Comparison of ENCODE assay signal across 27 cellular contexts in the genomic region with DNA sequence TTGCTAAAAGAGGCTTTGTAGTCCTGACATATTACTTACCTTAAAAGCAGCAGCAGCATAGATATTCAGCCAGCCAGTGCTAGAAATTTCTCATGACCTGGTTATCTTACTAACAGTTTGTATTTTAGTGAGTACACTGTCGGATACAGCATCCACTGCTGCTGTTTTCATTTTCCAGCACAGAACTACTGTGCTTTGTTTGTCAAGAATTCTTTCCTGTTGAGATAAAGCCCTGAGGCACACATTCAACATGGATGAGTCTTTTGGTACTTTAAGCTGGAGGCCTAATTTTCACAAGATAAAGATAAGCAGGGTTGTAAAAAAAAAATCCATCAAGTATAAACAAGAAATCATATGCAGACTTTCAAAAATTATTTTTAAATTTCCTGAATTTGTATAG.
A peak's percentile ranks its signal among the peaks of the same experiment; 100 is the strongest.
DNase-seq lines count a peak whose midpoint lies in the region; ATAC-seq and TF ChIP-seq lines count a peak whose summit lies in the region.
"Had no signal": no experiment of that assay in that cellular context is flagged by ENCODE, and none has a peak within 500 bp of the region (broad histone marks: within the 10 kb centered on the region; RNA-seq: fewer than 3 reads in every experiment).

No MANE protein-coding gene starts in this region.

- H3K27me3 ChIP-seq in mammary epithelial cell (ENCODE audit: insufficient read depth, low read length) (no peaks in the 10 kb centered on the region), mesenchymal stem cell (ENCODE audit: control insufficient read depth in 1 of 2, insufficient read depth in 1 of 2, low read length in 2 of 2) (no peaks in the 10 kb centered on the region), MM.1S (replicated peaks; ENCODE audit: insufficient read depth, low read length) (no peaks in the 10 kb centered on the region)
- H3K27me3 ChIP-seq: thyroid gland had no signal

- no peak overlapping the region for H3K9ac ChIP-seq in mammary epithelial cell (ENCODE audit: insufficient read depth, low read length)
- no peak overlapping the region for H3K9ac ChIP-seq in mesenchymal stem cell (ENCODE audit: low read length)
- no peak overlapping the region for H3K9ac ChIP-seq in MM.1S (ENCODE audit: low read length)

- no peak overlapping the region for H2AK5ac ChIP-seq in mesenchymal stem cell (ENCODE audit: low read length, severe bottlenecking)

- no peak overlapping the region for H2BK12ac ChIP-seq in mesenchymal stem cell (ENCODE audit: low read length in 2 of 2)

- H3K4me2 ChIP-seq in mammary epithelial cell (ENCODE audit: insufficient read depth, low read depth, low read length) (no peak overlapping the region), mesenchymal stem cell (ENCODE audit: low read length, poor library complexity, severe bottlenecking) (no peak overlapping the region), MM.1S (ENCODE audit: low read depth, low read length) (no peak overlapping the region)

- dilution Hi-C loops in mammary epithelial cell (cut with HindIII; ENCODE audit: low sequenced_read_pairs) = no loop called here

- no peak for ATAC-seq in left lobe of liver
- ATAC-seq: activated CD8-positive, alpha-beta T cell treated with anti-CD3 and anti-CD28 coated beads, Interleukin-2, amount 10 ng/mL, durations not matched to agents 7 days and 5 days; lower lobe of right lung had no signal

- H4K91ac ChIP-seq in mesenchymal stem cell (ENCODE audit: low read length) = no peak overlapping the region

- no peaks in the 10 kb centered on the region for H3F3A ChIP-seq in MM.1S (ENCODE audit: insufficient read depth, low read length)

- H2AFZ ChIP-seq in mammary epithelial cell (ENCODE audit: low read depth, low read length) (no peak overlapping the region), mesenchymal stem cell (ENCODE audit: low read depth, low read length) (no peak overlapping the region), MM.1S (ENCODE audit: low read length) (no peak overlapping the region)

- DNase-seq in EH (ENCODE audit: low read depth) (peak; percentile 19), HuH-7 (ENCODE audit: low spot score) (peak; percentile 8), mammary epithelial cell (peak; percentile 3), mesenchymal stem cell (peak; percentile 59), left lobe of liver (ENCODE audit: low spot score) (no peak), NCI-H128 (lab: John Stamatoyannopoulos, UW; ENCODE audit: unreplicated experiment) (no peak), NCI-H446 (lab: John Stamatoyannopoulos, UW) (no peak), MM.1S (no peak)
- DNase-seq: activated CD4-positive, alpha-beta T cell treated with anti-CD3 and anti-CD28 coated beads for 1 hour; activated CD8-positive, alpha-beta T cell treated with anti-CD3 and anti-CD28 coated beads, Interleukin-2, amount 10 ng/mL, durations not matched to agents 7 days and 5 days; activated naive CD4-positive, alpha-beta T cell; activated T-cell treated with anti-CD3 and anti-CD28 coated beads, Interleukin-2, amount 50 U/mL, for 24 hours; caudate nucleus; DMS79; GOT3; hypothalamus; lower lobe of right lung; NCI-H146; NCI-H2171 treated with DMSO at 0.1 percent for 48 hours; NCI-H526 treated with DMSO at 0.1 percent for 48 hours; occipital lobe; SHP77 treated with DMSO at 0.1 percent for 48 hours; stimulated activated CD4-positive, alpha-beta T cell treated with anti-CD3 and anti-CD28 coated beads, Interleukin-4, amount 100 ng/mL, for 4 hours; T-helper 1 cell; thyroid gland had no signal

- H4K20me1 ChIP-seq in mammary epithelial cell (ENCODE audit: insufficient read depth, low read length) = no peaks in the 10 kb centered on the region
- H4K20me1 ChIP-seq in MM.1S (ENCODE audit: insufficient read depth, low read length) = no peaks in the 10 kb centered on the region

- no peak overlapping the region for H2BK5ac ChIP-seq in mesenchymal stem cell (ENCODE audit: low read depth, low read length, poor library complexity, severe bottlenecking)

- H2BK15ac ChIP-seq in mesenchymal stem cell (ENCODE audit: low read depth, poor library complexity, severe bottlenecking) = no peak overlapping the region

- no peak overlapping the region for H2BK120ac ChIP-seq in mesenchymal stem cell (ENCODE audit: low read depth, low read length)

- H3K9me3 ChIP-seq in mammary epithelial cell (replicated peaks; ENCODE audit: insufficient read depth, low read length) = no peaks in the 10 kb centered on the region
- no peaks in the 10 kb centered on the region for H3K9me3 ChIP-seq in mesenchymal stem cell (ENCODE audit: control insufficient read depth, low read length)
- H3K9me3 ChIP-seq in MM.1S (replicated peaks; ENCODE audit: insufficient read depth, low read length) = no peaks in the 10 kb centered on the region
- H3K9me3 ChIP-seq: lower lobe of right lung, thyroid gland had no signal

- H3K36me3 ChIP-seq in mammary epithelial cell (ENCODE audit: insufficient read depth, low read length) = no peaks in the 10 kb centered on the region
- H3K36me3 ChIP-seq in mesenchymal stem cell (ENCODE audit: control insufficient read depth in 1 of 2, insufficient read depth in 2 of 2, low read depth in 1 of 2, low read length in 2 of 2) = no peaks in the 10 kb centered on the region
- no peaks in the 10 kb centered on the region for H3K36me3 ChIP-seq in MM.1S (replicated peaks; ENCODE audit: insufficient read depth, low read length)
- H3K36me3 ChIP-seq: lower lobe of right lung, thyroid gland had no signal

- no peak overlapping the region for H3K14ac ChIP-seq in mesenchymal stem cell (ENCODE audit: low read length in 2 of 2)

- H3K4me3 ChIP-seq in mammary epithelial cell (replicated peaks in 1 of 3; ENCODE audit: insufficient read depth in 1 of 3, low read depth in 2 of 3, low read length in 3 of 3) (no peak overlapping the region), mesenchymal stem cell (ENCODE audit: insufficient read depth in 1 of 2, low read depth in 1 of 2, low read length in 2 of 2) (no peak overlapping the region), MM.1S (ENCODE audit: low read length) (no peak overlapping the region)
- H3K4me3 ChIP-seq: lower lobe of right lung, thyroid gland had no signal

- H3K4ac ChIP-seq in mesenchymal stem cell (ENCODE audit: low read depth in 1 of 2, low read length in 2 of 2) = no peak overlapping the region

- no peak overlapping the region for H3K18ac ChIP-seq in mesenchymal stem cell (ENCODE audit: low read depth in 1 of 2, low read length in 2 of 2)

- H4K8ac ChIP-seq in mesenchymal stem cell (ENCODE audit: low read length) = no peak overlapping the region

- CTCF ChIA-PET in mammary epithelial cell (lab: Charles Lee; ENCODE audit: low non-redundant PET) = no interaction called here

- in situ Hi-C loops in mammary epithelial cell (cut with MboI; ENCODE audit: low sequenced_read_pairs in 2 of 2) = no loop called here

- H3K79me1 ChIP-seq in mesenchymal stem cell (replicated peaks; ENCODE audit: low read length, poor library complexity, severe bottlenecking) = no peaks in the 10 kb centered on the region

- no peak for TF ChIP-seq CTCF in mammary epithelial cell (conservative IDR thresholded peaks at IDR 0.05 in 1 of 2, IDR thresholded peaks at IDR 0.05 in 1 of 2; ENCODE audit: extremely low read depth in 1 of 2, insufficient read depth in 1 of 2, low read depth in 1 of 2, low read length in 2 of 2)
- no peak for TF ChIP-seq CTCF in MM.1S (IDR thresholded peaks at IDR 0.05; ENCODE audit: low read length)

- WGBS in mammary epithelial cell (ENCODE audit: low coverage, missing lambda C conversion rate) = 50% methylated on average over 1 of the region's 1 CpG
- 0% methylated on average over 1 of the region's 1 CpG for WGBS in mesenchymal stem cell

- no TSS peak for BruUV-seq in mammary epithelial cell (replicated peaks; lab: Mats Ljungman, UMichigan)

- H3K79me2 ChIP-seq in mammary epithelial cell (ENCODE audit: insufficient read depth, low read length) (no peaks in the 10 kb centered on the region), MM.1S (ENCODE audit: low read length) (no peaks in the 10 kb centered on the region)

- H3K9me2 ChIP-seq in MM.1S (replicated peaks; ENCODE audit: insufficient read depth, low read length) = no peaks in the 10 kb centered on the region

- no peak overlapping the region for H3K23ac ChIP-seq in mesenchymal stem cell (ENCODE audit: low read length in 2 of 2)

- H3K4me1 ChIP-seq in mammary epithelial cell (ENCODE audit: insufficient read depth, low read length) (no peaks in the 10 kb centered on the region), mesenchymal stem cell (ENCODE audit: control insufficient read depth, insufficient read depth, low read depth, low read length) (no peaks in the 10 kb centered on the region), MM.1S (ENCODE audit: low read length) (no peaks in the 10 kb centered on the region)
- H3K4me1 ChIP-seq: lower lobe of right lung, thyroid gland had no signal

- no peak overlapping the region for H3K27ac ChIP-seq in mammary epithelial cell (ENCODE audit: insufficient read depth, low read depth, low read length)
- H3K27ac ChIP-seq in mesenchymal stem cell (ENCODE audit: low read length, poor library complexity, severe bottlenecking) = no peak overlapping the region
- no peak overlapping the region for H3K27ac ChIP-seq in MM.1S (ENCODE audit: low read length)
- H3K27ac ChIP-seq: epithelial cell of prostate, HL-60, lower lobe of right lung, thyroid gland had no signal

- intact Hi-C loops in mammary epithelial cell (cut with micrococcal nuclease) = no loop called here

Comparison
In these comparisons a context has a peak if more than half of its experiments do, and no peak if none do; other contexts are left out.
1. DNase-seq: peak in EH (single experiment), HuH-7 (single experiment), mammary epithelial cell (single experiment) and mesenchymal stem cell (single experiment); none in left lobe of liver (single experiment), NCI-H128 (single experiment), NCI-H446 (0 of 2) and MM.1S (single experiment).